ENCODE assay signal across 16 cellular contexts in the genomic region with DNA sequence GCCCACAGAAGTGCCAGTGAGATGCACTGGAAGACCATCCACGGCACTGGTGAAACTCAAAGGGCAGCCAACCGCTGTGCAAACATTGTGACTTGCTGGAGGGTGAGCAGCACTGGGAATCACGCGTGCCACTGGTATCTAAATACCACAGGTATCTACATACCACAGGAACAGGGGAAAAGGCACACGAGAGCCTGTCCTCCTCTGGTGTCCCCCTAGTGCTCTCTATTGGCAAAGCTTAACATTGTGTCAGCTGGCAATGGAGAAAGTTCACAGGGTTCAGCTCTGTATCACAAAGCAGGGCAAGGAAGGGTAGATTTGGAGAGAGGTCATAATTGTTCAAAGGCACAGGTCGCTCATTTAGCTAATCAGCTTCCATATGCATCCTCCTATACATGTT. TPM values are rescaled to one million over a fixed set of nuclear protein-coding genes. Genes with fewer than 3 reads are reported as not detected.
DNase-seq lines count a peak whose midpoint lies in the region; FAIRE-seq and TF ChIP-seq lines count a peak whose summit lies in the region.
"Had no signal": no experiment of that assay in that cellular context is flagged by ENCODE, and none has a peak within 500 bp of the region (broad histone marks: within the 10 kb centered on the region; RNA-seq: fewer than 3 reads in every experiment).

No MANE protein-coding gene starts in this region.

- intact Hi-C loops in A673 (cut with micrococcal nuclease; ENCODE audit: unreplicated experiment) = no loop called here

- no peak overlapping the region for H3K4ac ChIP-seq in H1 (replicated peaks; ENCODE audit: insufficient read length, low read depth, low read length)

- H4K8ac ChIP-seq in H1 (ENCODE audit: extremely low read depth, insufficient read depth, low read length) = no peak overlapping the region

- no peaks in the 10 kb centered on the region for H3K36me3 ChIP-seq in BE2C
- no peaks in the 10 kb centered on the region for H3K36me3 ChIP-seq in MM.1S (replicated peaks; ENCODE audit: insufficient read depth, low read length)
- no peaks in the 10 kb centered on the region for H3K36me3 ChIP-seq in H1 (ENCODE audit: control insufficient read depth in 2 of 4, insufficient read depth in 4 of 4, low read length in 3 of 4)
- no peaks in the 10 kb centered on the region for H3K36me3 ChIP-seq in osteoblast (ENCODE audit: insufficient read depth, low read length)
- no peaks in the 10 kb centered on the region for H3K36me3 ChIP-seq in A673 (ENCODE audit: insufficient read depth, low read length, poor library complexity, severe bottlenecking)
- H3K36me3 ChIP-seq: BLaER1 treated with 17β-estradiol and CSF1 and Interleukin-3, amounts not matched to agents 10 nM and 100 nM had no signal

- H4K5ac ChIP-seq in H1 (ENCODE audit: insufficient read length, low read depth, low read length) = no peak overlapping the region

- no peak overlapping the region for H3K14ac ChIP-seq in H1 (ENCODE audit: insufficient read length)

- H2BK120ac ChIP-seq in H1 (replicated peaks; ENCODE audit: low read depth, low read length) = no peak overlapping the region

- BruUV-seq in A673 (replicated peaks; lab: Mats Ljungman, UMichigan) = no TSS peak

- no peak overlapping the region for H2BK5ac ChIP-seq in H1 (ENCODE audit: low read depth, low read length)

- H4K20me1 ChIP-seq in MM.1S (ENCODE audit: insufficient read depth, low read length) (no peaks in the 10 kb centered on the region), H1 (replicated peaks in 1 of 2; ENCODE audit: control insufficient read depth in 1 of 2, insufficient read depth in 2 of 2, low read length in 2 of 2) (no peaks in the 10 kb centered on the region), osteoblast (ENCODE audit: insufficient read depth, low read length) (no peaks in the 10 kb centered on the region)
- H4K20me1 ChIP-seq: BLaER1 treated with 17β-estradiol and CSF1 and Interleukin-3, amounts not matched to agents 10 nM and 100 nM had no signal

- no peak overlapping the region for H2BK20ac ChIP-seq in H1 (ENCODE audit: low read length)

- H3K27ac ChIP-seq in MM.1S (ENCODE audit: low read length) (no peak overlapping the region), H1 (ENCODE audit: low read depth, low read length) (no peak overlapping the region), osteoblast (ENCODE audit: low read depth, low read length) (no peak overlapping the region), A673 (ENCODE audit: low read depth, low read length, poor library complexity, severe bottlenecking) (no peak overlapping the region)
- H3K27ac ChIP-seq: BLaER1 treated with 17β-estradiol and CSF1 and Interleukin-3, amounts not matched to agents 10 nM and 100 nM; KMS-11 had no signal

- WGBS in H1 (ENCODE audit: extremely low coverage in 1 of 2, insufficient coverage in 1 of 2, insufficient read length in 1 of 2, insufficient replicate concordance in 2 of 2, low coverage in 1 of 2, low lambda C conversion rate in 2 of 2, missing lambda C conversion rate in 1 of 2), 2 experiments = 79% methylated on average over 6 of the region's 6 CpGs; no CpG with 5 or more reads in 1 of the 2 experiments

- H3K79me2 ChIP-seq in MM.1S (ENCODE audit: low read length) (no peaks in the 10 kb centered on the region), H1 (ENCODE audit: control insufficient read depth in 1 of 2, insufficient read depth in 2 of 2, low read length in 2 of 2) (no peaks in the 10 kb centered on the region), osteoblast (ENCODE audit: insufficient read depth, low read length) (no peaks in the 10 kb centered on the region)

- H3K18ac ChIP-seq in H1 (ENCODE audit: extremely low read depth, low read length) = no peak overlapping the region

- H3K9me3 ChIP-seq in BE2C = no peaks in the 10 kb centered on the region
- no peaks in the 10 kb centered on the region for H3K9me3 ChIP-seq in MM.1S (replicated peaks; ENCODE audit: insufficient read depth, low read length)
- H3K9me3 ChIP-seq in H1 (ENCODE audit: insufficient read depth in 2 of 2, low read depth in 1 of 2, low read length in 1 of 2) = no peaks in the 10 kb centered on the region
- H3K9me3 ChIP-seq in osteoblast (ENCODE audit: low read depth, low read length) = no peaks in the 10 kb centered on the region
- no peaks in the 10 kb centered on the region for H3K9me3 ChIP-seq in A673 (ENCODE audit: low read depth, low read length, poor library complexity, severe bottlenecking)
- H3K9me3 ChIP-seq: SK-N-SH had no signal

- H3K23me2 ChIP-seq in H1 (ENCODE audit: low read depth, low read length) = no peaks in the 10 kb centered on the region

- no peak for TF ChIP-seq EP300 in H1 (IDR thresholded peaks at IDR 0.05; ENCODE audit: borderline replicate concordance in 1 of 2, low read depth in 2 of 2, low read length in 2 of 2)

- H2AK5ac ChIP-seq in H1 (ENCODE audit: low read depth, low read length) = no peak overlapping the region

- H3F3A ChIP-seq in MM.1S (ENCODE audit: insufficient read depth, low read length) = no peaks in the 10 kb centered on the region

- no peak overlapping the region for H3K23ac ChIP-seq in H1 (ENCODE audit: insufficient read length)

- 0 out of 2 replicates have a peak, but pooled peaks cover 5% of the 10 kb centered on the region for H3K27me3 ChIP-seq in BE2C
- no peaks in the 10 kb centered on the region for H3K27me3 ChIP-seq in MM.1S (replicated peaks; ENCODE audit: insufficient read depth, low read length)
- no peaks in the 10 kb centered on the region for H3K27me3 ChIP-seq in H1 (replicated peaks in 1 of 4; ENCODE audit: control insufficient read depth in 3 of 4, extremely low read depth in 1 of 4, insufficient read depth in 3 of 4, low read length in 3 of 4)
- H3K27me3 ChIP-seq in osteoblast (ENCODE audit: insufficient read depth, low read length) = peaks cover 43% of the 10 kb centered on the region
- no peaks in the 10 kb centered on the region for H3K27me3 ChIP-seq in A673 (replicated peaks; ENCODE audit: insufficient read depth, low read depth, low read length, poor library complexity)
- H3K27me3 ChIP-seq: BLaER1 treated with 17β-estradiol and CSF1 and Interleukin-3, amounts not matched to agents 10 nM and 100 nM had no signal

- H2AFZ ChIP-seq in MM.1S (ENCODE audit: low read length) (no peak overlapping the region), H1 (ENCODE audit: low read length) (no peak overlapping the region), osteoblast (ENCODE audit: low read length) (no peak overlapping the region)

- H3K56ac ChIP-seq in H1 (replicated peaks; ENCODE audit: insufficient read length, low read depth, low read length) = no peak overlapping the region

- CTCF ChIA-PET in H1 (lab: Charles Lee; ENCODE audit: partially characterized antibody) (interaction anchor here (0.6 to 2.6 kb wide), 8 partner anchors 11 to 89 kb away, joined by 3 to 18 read pairs (median 4); no protein-coding TSS in a partner anchor), A673 (lab: Charles Lee) (no interaction called here)

- H3K9me2 ChIP-seq in MM.1S (replicated peaks; ENCODE audit: insufficient read depth, low read length) = no peaks in the 10 kb centered on the region
- H3K9me2 ChIP-seq: SK-N-SH had no signal

- POLR2A ChIA-PET in H1 (lab: Charles Lee; ENCODE audit: partially characterized antibody) = no interaction called here
- POLR2A ChIA-PET in A673 (lab: Charles Lee; ENCODE audit: low non-redundant PET) = no interaction called here

- FAIRE-seq in D721Med (lab: Jason Lieb, UNC) = peak; percentile 75
- peak; percentile 62 for FAIRE-seq in H1 (lab: Jason Lieb, UNC)
- FAIRE-seq: GM18507 had no signal

- no peak overlapping the region for H2BK12ac ChIP-seq in H1 (ENCODE audit: low read depth, low read length)

- H2BK15ac ChIP-seq in H1 (ENCODE audit: low read length) = no peak overlapping the region

- H3K4me3 ChIP-seq in BE2C (ENCODE audit: low read depth, low read length) (no peak overlapping the region), MM.1S (ENCODE audit: low read length) (no peak overlapping the region), H1 (ENCODE audit: extremely low read depth in 1 of 4, insufficient read depth in 2 of 4, low read depth in 3 of 4, low read length in 4 of 4) (no peak overlapping the region), osteoblast (ENCODE audit: insufficient read depth, low read length) (no peak overlapping the region), A673 (ENCODE audit: low read depth, low read length, poor library complexity, severe bottlenecking) (no peak overlapping the region)
- H3K4me3 ChIP-seq: BLaER1 treated with 17β-estradiol and CSF1 and Interleukin-3, amounts not matched to agents 10 nM and 100 nM had no signal

- no peak overlapping the region for H3K4me2 ChIP-seq in MM.1S (ENCODE audit: low read depth, low read length)
- H3K4me2 ChIP-seq in H1 (ENCODE audit: insufficient read depth in 1 of 2, low read depth in 2 of 2, low read length in 2 of 2) = no peak overlapping the region
- no peak overlapping the region for H3K4me2 ChIP-seq in osteoblast (ENCODE audit: insufficient read depth, low read length)
- H3K4me2 ChIP-seq: BLaER1 treated with 17β-estradiol and CSF1 and Interleukin-3, amounts not matched to agents 10 nM and 100 nM; KMS-11; SK-N-SH had no signal

- TF ChIP-seq CTCF in BE2C (IDR thresholded peaks at IDR 0.05; ENCODE audit: low read depth, low read length) = 0 out of 2 replicates have a peak, but pooled peaks have one; percentile 7
- no peak for TF ChIP-seq CTCF in D721Med (IDR thresholded peaks at IDR 0.05; ENCODE audit: insufficient read depth, missing control alignments)
- TF ChIP-seq CTCF in MM.1S (IDR thresholded peaks at IDR 0.05; ENCODE audit: low read length) = peak; percentile 7; the same call in 1 of the 2 replicates
- peak; percentile 14 to 51 (median 35); a peak in 2 of 4 replicates for TF ChIP-seq CTCF in H1 (IDR thresholded peaks at IDR 0.05; ENCODE audit: control extremely low read depth in 1 of 3, insufficient read depth in 1 of 3, low read depth in 1 of 3, low read length in 3 of 3)
- no peak for TF ChIP-seq CTCF in osteoblast (IDR thresholded peaks at IDR 0.05; ENCODE audit: extremely low read depth, low read depth, low read length)
- no peak for TF ChIP-seq CTCF in A673 (conservative IDR thresholded peaks at IDR 0.05; ENCODE audit: low read depth, low read length)

- DNase-seq in BE2C (no peak), D721Med (ENCODE audit: insufficient read length, low spot score) (no peak), MM.1S (no peak), H1 (ENCODE audit: low read depth in 1 of 2, low spot score in 2 of 2) (no peak), osteoblast (ENCODE audit: insufficient read length, low spot score, missing footprints) (no peak), putamen (ENCODE audit: low spot score) (no peak), A673 (ENCODE audit: low spot score) (no peak), H4 (ENCODE audit: low spot score) (no peak)
- DNase-seq: NCI-H1105 treated with DMSO at 0.1 percent for 48 hours, NCI-H1930, NCI-H526, Right ventricle myocardium superior, SK-N-SH had no signal

- no peak for TF ChIP-seq POLR2A in H1 (IDR thresholded peaks at IDR 0.05; ENCODE audit: control extremely low read depth in 1 of 2, low read depth in 2 of 2, low read length in 2 of 2)

- peak; percentile 30 to 43; a peak in 2 of 4 replicates for TF ChIP-seq RAD21 in H1 (IDR thresholded peaks at IDR 0.05 in 1 of 2, conservative IDR thresholded peaks at IDR 0.05 in 1 of 2; ENCODE audit: low read depth in 2 of 2, low read length in 2 of 2)

- no peak overlapping the region for H3K9ac ChIP-seq in MM.1S (ENCODE audit: low read length)
- no peak overlapping the region for H3K9ac ChIP-seq in H1 (replicated peaks in 1 of 4; ENCODE audit: extremely low read depth in 1 of 4, low read depth in 3 of 4, low read length in 3 of 4)
- H3K9ac ChIP-seq: BLaER1 treated with 17β-estradiol and CSF1 and Interleukin-3, amounts not matched to agents 10 nM and 100 nM; KMS-11; SK-N-SH had no signal

- no peaks in the 10 kb centered on the region for H3K79me1 ChIP-seq in H1 (ENCODE audit: low read depth, low read length)

- H4K91ac ChIP-seq in H1 (replicated peaks; ENCODE audit: insufficient read length, low read length) = no peak overlapping the region

- no peaks in the 10 kb centered on the region for H3K4me1 ChIP-seq in BE2C
- H3K4me1 ChIP-seq in MM.1S (ENCODE audit: low read length) = no peaks in the 10 kb centered on the region
- no peaks in the 10 kb centered on the region for H3K4me1 ChIP-seq in H1 (replicated peaks in 1 of 4; ENCODE audit: control insufficient read depth in 3 of 4, insufficient read depth in 4 of 4, low read length in 3 of 4)
- peaks cover 8% of the 10 kb centered on the region for H3K4me1 ChIP-seq in osteoblast (ENCODE audit: insufficient read depth, low read length)
- H3K4me1 ChIP-seq in A673 (ENCODE audit: insufficient read depth, low read length, poor library complexity, severe bottlenecking) = peaks cover 4% of the 10 kb centered on the region
- H3K4me1 ChIP-seq: BLaER1 treated with 17β-estradiol and CSF1 and Interleukin-3, amounts not matched to agents 10 nM and 100 nM had no signal

RNA-seq across cellular contexts. Expression of a gene that starts 12.6 kb away (rescaled TPM):
- 45.3 TPM for polyA plus RNA-seq in BE2C (2012; ENCODE audit: insufficient read depth, insufficient read length, low read depth)
- total RNA-seq in H1 (2021; fragmentation: NEBNext Ultra II Directional; extraction: Animal tissue kit (Norgen Biotek cat#: 25700)) = 59.3 and 64.7 TPM in 2 replicates
- polyA plus RNA-seq in H1 (2011; rRNA removed) = 27.1 and 31.5 TPM in 2 replicates
- polyA plus RNA-seq in H1 (2011; cell fraction: cytosol; rRNA removed) = 30.4 TPM
- 17.4 TPM for polyA plus RNA-seq in H1 (2011; cell fraction: nucleus; rRNA removed)
- polyA plus RNA-seq in H1 (2012, experiment 1 of 2) = 45.9 to 98.8 TPM (median 56.9 TPM) in 4 replicates
- polyA plus RNA-seq in H1 (2012, experiment 2 of 2) = 34.8 TPM
- polyA plus RNA-seq in H1 (2013, experiment 1 of 2) = 122 TPM
- polyA plus RNA-seq in H1 (2013, experiment 2 of 2) = 174 TPM
- 9.2 and 10.8 TPM in 2 replicates for polyA minus RNA-seq in H1 (2011; rRNA and poly(A)+ RNA removed)
- polyA minus RNA-seq in H1 (2011; cell fraction: cytosol; rRNA and poly(A)+ RNA removed) = 16.4 TPM
- 4.8 TPM for polyA minus RNA-seq in H1 (2011; cell fraction: nucleus; rRNA and poly(A)+ RNA removed)
- 10.1 and 10.6 TPM in 2 replicates for total RNA-seq in osteoblast
- total RNA-seq in A673 (2021) = 300 and 355 TPM in 2 replicates
- total RNA-seq in H4 (2014; rRNA removed; shearing (Covaris generic)) = 36.9 and 50.9 TPM in 2 replicates

Comparison
In these comparisons a context has a peak if more than half of its experiments do, and no peak if none do; other contexts are left out.
1. CTCF ChIP-seq: peak in BE2C (single experiment), MM.1S (single experiment) and H1 (3 of 3); none in D721Med (single experiment), osteoblast (single experiment) and A673 (single experiment).